ENCODE assay signal across 1 cellular context in the genomic region with DNA sequence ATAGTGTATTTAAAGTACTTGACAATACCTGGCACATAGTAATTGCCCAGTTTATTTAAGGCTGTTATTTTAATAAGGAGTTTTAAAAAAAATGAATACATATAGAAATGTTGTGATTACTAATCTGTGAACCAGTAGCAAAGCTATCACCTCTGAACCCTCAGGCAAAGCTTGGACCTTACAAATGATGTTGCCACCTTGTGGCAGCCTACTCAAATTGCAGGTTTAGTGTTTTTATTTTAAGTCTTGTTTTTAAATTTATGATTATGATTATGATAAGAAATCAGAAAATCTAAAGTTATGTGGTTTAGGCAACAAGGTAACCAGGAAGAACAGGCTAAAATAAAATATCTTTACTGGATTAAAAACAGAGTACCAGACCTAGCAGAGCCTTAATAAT.
TF ChIP-seq lines count a peak whose summit lies in the region.

No MANE protein-coding gene starts in this region.

TF ChIP-seq in IMR-90, 13 proteins besides CTCF, POLR2A, EP300 and RAD21:
- TF ChIP-seq CEBPB (IDR thresholded peaks at IDR 0.05; ENCODE audit: low read depth, low read length) (no peak), RCOR1 (IDR thresholded peaks at IDR 0.05; ENCODE audit: insufficient replicate concordance, low read length) (no peak), USF2 (IDR thresholded peaks at IDR 0.05; ENCODE audit: low read depth, low read length) (no peak), NFE2L2 (IDR thresholded peaks at IDR 0.05; ENCODE audit: low read depth, low read length) (no peak)
TF ChIP-seq in IMR-90: peak in this region for 0.
